ENCODE assay signal across 9 cellular contexts in the genomic region with DNA sequence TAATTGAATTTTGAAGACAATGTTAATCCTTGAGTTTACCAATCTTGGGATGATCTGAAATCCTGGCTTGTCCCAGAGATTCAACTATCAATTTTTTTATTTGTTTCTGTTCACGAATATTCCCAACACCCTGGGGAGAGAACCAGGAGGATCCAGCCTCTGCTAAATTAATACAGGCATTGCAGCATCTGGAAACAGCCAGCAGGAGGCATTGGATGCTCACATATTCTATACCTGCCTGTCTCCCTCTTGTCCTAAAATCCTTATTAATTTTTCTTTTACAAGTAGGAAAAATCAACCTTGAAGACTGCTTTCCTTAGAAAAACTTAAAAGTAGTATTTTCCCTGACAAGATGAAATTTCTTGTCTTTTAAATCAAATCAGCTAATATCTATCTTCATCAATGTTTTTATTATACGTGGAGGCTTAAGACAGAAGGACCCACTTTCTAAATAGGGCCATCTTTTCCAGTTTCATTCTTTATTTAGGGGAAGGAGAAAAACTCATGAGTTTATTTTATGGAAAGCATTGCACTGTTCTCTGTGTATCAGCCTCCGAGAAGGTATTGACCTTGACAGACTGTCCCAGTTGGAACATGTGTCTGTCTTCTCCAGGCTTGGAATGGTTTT.
DNase-seq lines count a peak whose midpoint lies in the region; ATAC-seq and TF ChIP-seq lines count a peak whose summit lies in the region.
"Had no signal": no experiment of that assay in that cellular context is flagged by ENCODE, and none has a peak within 500 bp of the region (broad histone marks: within the 10 kb centered on the region; RNA-seq: fewer than 3 reads in every experiment).

No MANE protein-coding gene starts in this region.

- ATAC-seq in RWPE2 (ENCODE audit: low read depth) (peak; percentile 74), HG02588 (IDR thresholded peaks at IDR 0.05; ENCODE audit: unreplicated experiment) (no peak), HG02885 (IDR thresholded peaks at IDR 0.05; ENCODE audit: poor library complexity, unreplicated experiment) (no peak)

- H3K4me3 ChIP-seq in RWPE2 (ENCODE audit: severe bottlenecking), result no peak overlapping the region
- H3K4me3 ChIP-seq: BLaER1 treated with 17β-estradiol and CSF1 and Interleukin-3, amounts not matched to agents 10 nM and 100 nM had no signal

- no peaks in the 10 kb centered on the region for H3K36me3 Mint-ChIP-seq in neural crest cell (ENCODE audit: low read depth)

- no peak overlapping the region for H3K4me3 Mint-ChIP-seq in neural crest cell

- peaks cover 16% of the 10 kb centered on the region for H3K4me1 Mint-ChIP-seq in neural crest cell

- no peaks in the 10 kb centered on the region for H3K9me3 Mint-ChIP-seq in neural crest cell

- DNase-seq in DMS153 treated with DMSO at 0.1 percent for 48 hours (lab: John Stamatoyannopoulos, UW; ENCODE audit: unreplicated experiment), result peak; percentile 15
- no peak for DNase-seq in DMS153 (lab: John Stamatoyannopoulos, UW)
- peak; percentile 27 for DNase-seq in HuH-7.5 (ENCODE audit: low spot score)
- DNase-seq in RWPE2 (ENCODE audit: low spot score), result no peak
- DNase-seq in fibroblast of gingiva (ENCODE audit: low read depth), result peak; percentile 7
- DNase-seq in neural crest cell (ENCODE audit: low read depth, low spot score), result peak; percentile 41

- H3K27me3 ChIP-seq in RWPE2 (ENCODE audit: insufficient read depth, poor library complexity, severe bottlenecking), result no peaks in the 10 kb centered on the region
- H3K27me3 ChIP-seq: BLaER1 treated with 17β-estradiol and CSF1 and Interleukin-3, amounts not matched to agents 10 nM and 100 nM had no signal

- H3K36me3 ChIP-seq in RWPE2 (ENCODE audit: low read depth), result no peaks in the 10 kb centered on the region
- H3K36me3 ChIP-seq: BLaER1 treated with 17β-estradiol and CSF1 and Interleukin-3, amounts not matched to agents 10 nM and 100 nM had no signal

- H3K4me1 ChIP-seq in RWPE2 (ENCODE audit: insufficient read depth, poor library complexity, severe bottlenecking), result no peaks in the 10 kb centered on the region

- no peak overlapping the region for H3K27ac Mint-ChIP-seq in neural crest cell (ENCODE audit: unreplicated experiment)

- H3K9me3 ChIP-seq in RWPE2 (ENCODE audit: severe bottlenecking), result no peaks in the 10 kb centered on the region
- H3K9me3 ChIP-seq: BLaER1 treated with 17β-estradiol and CSF1 and Interleukin-3, amounts not matched to agents 10 nM and 100 nM had no signal

- no peak overlapping the region for H3K27ac ChIP-seq in RWPE2 (ENCODE audit: poor library complexity, severe bottlenecking)
- H3K27ac ChIP-seq: BLaER1 treated with 17β-estradiol and CSF1 and Interleukin-3, amounts not matched to agents 10 nM and 100 nM had no signal

- TF ChIP-seq CTCF in RWPE2 (IDR thresholded peaks at IDR 0.05; ENCODE audit: poor library complexity, severe bottlenecking) (peak; percentile 93), neural crest cell (conservative IDR thresholded peaks at IDR 0.05) (peak; percentile 97)

- no peaks in the 10 kb centered on the region for H3K27me3 Mint-ChIP-seq in neural crest cell (ENCODE audit: low read depth)

Comparison
In these comparisons a context has a peak if more than half of its experiments do, and no peak if none do; other contexts are left out.
1. DNase-seq: peak in DMS153 treated with DMSO at 0.1 percent for 48 hours (single experiment), HuH-7.5 (single experiment), fibroblast of gingiva (single experiment) and neural crest cell (single experiment); none in DMS153 (single experiment) and RWPE2 (single experiment).